8 cellular contexts compared by ENCODE assay signal in genomic region chr2:10305254-10305635, GRCh38. TPM values are rescaled to one million over a fixed set of nuclear protein-coding genes. Genes with fewer than 3 reads are reported as not detected.
DNase-seq lines count a peak whose midpoint lies in the region; ATAC-seq and TF ChIP-seq lines count a peak whose summit lies in the region.

No MANE protein-coding gene starts in this region.

- H3K4me3 Mint-ChIP-seq in brain: peak overlapping the region; percentile 54 to 100 (median 98)

- H3F3A ChIP-seq in neural cell (ENCODE audit: insufficient read depth, low read length, poor library complexity, severe bottlenecking): no peaks in the 10 kb centered on the region

- no peak for ATAC-seq in GM18870 (IDR thresholded peaks at IDR 0.05; ENCODE audit: unreplicated experiment)
- no peak for ATAC-seq in Right ventricle myocardium superior (ENCODE audit: poor library complexity)

- no peaks in the 10 kb centered on the region for H4K20me1 ChIP-seq in neural cell (ENCODE audit: insufficient read depth)

- peak; percentile 79 for DNase-seq in Daoy (ENCODE audit: low read depth)
- peak; percentile 81 to 84 for DNase-seq in NOMO-1 (lab: John Stamatoyannopoulos, UW; ENCODE audit: unreplicated experiment in 2 of 2)
- no peak for DNase-seq in NCI-H2029 (lab: John Stamatoyannopoulos, UW)
- DNase-seq in SW 1271 (lab: John Stamatoyannopoulos, UW): no peak
- DNase-seq in Right ventricle myocardium superior: no peak

- no peak for TF ChIP-seq EP300 in neural cell (conservative IDR thresholded peaks at IDR 0.05; ENCODE audit: poor library complexity, severe bottlenecking)

- H2AFZ ChIP-seq in neural cell (ENCODE audit: low read depth, low read length): no peak overlapping the region

- H3K9me2 ChIP-seq in neural cell (ENCODE audit: insufficient read depth, low read length): no peaks in the 10 kb centered on the region

- H3K4me3 ChIP-seq in neural cell (ENCODE audit: low read length): peak overlapping the region; percentile 89

- H3K4me2 ChIP-seq in neural cell (ENCODE audit: low read length): no peak overlapping the region

- H3K36me3 ChIP-seq in neural cell (ENCODE audit: insufficient read depth, low read length): no peaks in the 10 kb centered on the region

- no peak for TF ChIP-seq RAD21 in neural cell (conservative IDR thresholded peaks at IDR 0.05)

- peaks cover 25% of the 10 kb centered on the region for H3K27me3 Mint-ChIP-seq in brain

- intact Hi-C loops in Right ventricle myocardium superior (cut with DNase I): no loop called here

- H3K27me3 ChIP-seq in neural cell (ENCODE audit: insufficient read depth, low read depth, low read length): peaks cover 31% of the 10 kb centered on the region

- no peaks in the 10 kb centered on the region for H3K36me3 Mint-ChIP-seq in brain

- H3K27ac Mint-ChIP-seq in brain: peak overlapping the region in 3 of 5 experiments; percentile 24 to 72 (median 55)

- no peak overlapping the region for H3K27ac ChIP-seq in neural cell (ENCODE audit: low read length)

- peaks cover 53% of the 10 kb centered on the region for H3K4me1 Mint-ChIP-seq in brain

- no peaks in the 10 kb centered on the region for H3K79me2 ChIP-seq in neural cell (replicated peaks; ENCODE audit: insufficient read depth, low read length)

- H3K9me3 Mint-ChIP-seq in brain: peaks cover 0 to 4% (median 0%) of the 10 kb centered on the region in 5 experiments

- TF ChIP-seq CTCF in brain (conservative IDR thresholded peaks at IDR 0.05) (no peak), neural cell (IDR thresholded peaks at IDR 0.05; ENCODE audit: poor library complexity, severe bottlenecking) (no peak)

- no peak overlapping the region for H3K9ac ChIP-seq in neural cell (ENCODE audit: low read length)

- H3K9me3 ChIP-seq in neural cell (ENCODE audit: low read length): no peaks in the 10 kb centered on the region

TF ChIP-seq in neural cell, 6 proteins besides CTCF, POLR2A, EP300 and RAD21:
- TF ChIP-seq REST (IDR thresholded peaks at IDR 0.05; ENCODE audit: borderline replicate concordance) (no peak), TAF1 (IDR thresholded peaks at IDR 0.05; ENCODE audit: low read depth) (no peak), EZH2 (IDR thresholded peaks at IDR 0.05; ENCODE audit: borderline replicate concordance, insufficient read depth, low read length, poor library complexity, severe bottlenecking) (no peak), MXI1 (conservative IDR thresholded peaks at IDR 0.05; ENCODE audit: poor library complexity, severe bottlenecking) (no peak), POLR2AphosphoS5 (IDR thresholded peaks at IDR 0.05) (no peak)

RNA-seq across cellular contexts. Expression of gene HPCAL1, which starts 2.5 kb away (rescaled TPM):
- 60.9 and 68.5 TPM in 2 replicates for total RNA-seq in Daoy (2014; rRNA removed; shearing (Covaris generic))
- polyA plus RNA-seq in brain (ENCODE audit: insufficient read depth, low read depth, low replicate concordance): 85.6 TPM
- polyA plus RNA-seq in neural cell: 63.4 and 67.2 TPM in 2 replicates
- polyA minus RNA-seq in neural cell: 35.8 and 37.0 TPM in 2 replicates
- 34.3 TPM for total RNA-seq in Right ventricle myocardium superior

Comparison
In these comparisons a context has a peak if more than half of its experiments do, and no peak if none do; other contexts are left out.
1. DNase-seq: peak in Daoy (single experiment) and NOMO-1 (2 of 2); none in NCI-H2029 (single experiment), SW 1271 (0 of 2) and Right ventricle myocardium superior (single experiment).